In genomic region chr16:67562918-67563707, GRCh38 we compare ENCODE assay signal across 8 cellular contexts. TPM values are rescaled to one million over a fixed set of nuclear protein-coding genes. Genes with fewer than 3 reads are reported as not detected.
DNase-seq lines count a peak whose midpoint lies in the region; TF ChIP-seq lines count a peak whose summit lies in the region.

No MANE protein-coding gene starts in this region.

- no peaks in the 10 kb centered on the region for H3K9me3 Mint-ChIP-seq in H9
- no peaks in the 10 kb centered on the region for H3K9me3 Mint-ChIP-seq in activated CD4-positive, alpha-beta T cell treated with anti-CD3 and anti-CD28 coated beads, Interleukin-2, amount 10 ng/mL, durations not matched to agents 7 days and 5 days

- H3K4me3 ChIP-seq in MG63 (peak overlapping the region; percentile 82), lower leg skin (ENCODE audit: low read depth, poor library complexity, severe bottlenecking) (peak overlapping the region; percentile 64)

- peak overlapping the region; percentile 87 to 88 for H3K4me3 Mint-ChIP-seq in H9
- peak overlapping the region; percentile 85 for H3K4me3 Mint-ChIP-seq in activated CD4-positive, alpha-beta T cell treated with anti-CD3 and anti-CD28 coated beads, Interleukin-2, amount 10 ng/mL, durations not matched to agents 7 days and 5 days

- 0 out of 2 replicates have a peak, but pooled peaks cover 3% of the 10 kb centered on the region for H3K4me1 ChIP-seq in H9 (ENCODE audit: insufficient read depth, low read length)

- no peak overlapping the region for H2AFZ ChIP-seq in H9 (ENCODE audit: low read length)

- H3K23me2 ChIP-seq in H9 (ENCODE audit: insufficient read length, low read depth, low read length, poor library complexity, severe bottlenecking), result peaks cover 12% of the 10 kb centered on the region

- no peak overlapping the region for H2AK5ac ChIP-seq in H9 (ENCODE audit: insufficient read length, low read length)

- DNase-seq in H9, result peak; percentile 58
- peak; percentile 29 for DNase-seq in MG63
- peak; percentile 51 for DNase-seq in activated CD4-positive, alpha-beta T cell treated with anti-CD3 and anti-CD28 coated beads, Interleukin-2, amount 10 ng/mL, durations not matched to agents 7 days and 5 days
- DNase-seq in dermis blood vessel endothelial cell, result peak; percentile 74
- DNase-seq in lower leg skin (ENCODE audit: low spot score in 2 of 2), result peak in 1 of 2 donors; percentile 92
- DNase-seq in stimulated activated CD4-positive, alpha-beta T cell treated with anti-CD3 and anti-CD28 coated beads, TNF-alpha, amount 100 ng/mL, for 48 hours (ENCODE audit: low read depth in 3 of 3), result peak in 2 of 3 donors; percentile 28 to 29
- no peak for DNase-seq in NCI-H526 treated with DMSO at 0.1 percent for 48 hours (lab: John Stamatoyannopoulos, UW)

- no peak overlapping the region for H2BK5ac ChIP-seq in H9 (ENCODE audit: insufficient read length, low read length)

- no peak overlapping the region for H4K8ac ChIP-seq in H9 (replicated peaks; ENCODE audit: insufficient read length, low read depth, low read length)

- no peak overlapping the region for H3T11ph ChIP-seq in H9 (ENCODE audit: low read length)

- no CpG with 5 or more reads among the region's 96 CpGs for WGBS in H9 (ENCODE audit: extremely low coverage, insufficient read length, low lambda C conversion rate)
- 0% methylated on average over 40 to 70 of the region's 96 CpGs for WGBS in lower leg skin, 2 donors

- peaks cover 33% of the 10 kb centered on the region; the same call in 1 of the 2 replicates for H3K79me2 ChIP-seq in H9 (ENCODE audit: insufficient read depth, low read length)

- H2BK12ac ChIP-seq in H9 (ENCODE audit: insufficient read length, low read depth, low read length), result no peak overlapping the region

- no peaks in the 10 kb centered on the region for H3K27me3 Mint-ChIP-seq in H9 (ENCODE audit: low read depth)
- no peaks in the 10 kb centered on the region for H3K27me3 Mint-ChIP-seq in activated CD4-positive, alpha-beta T cell treated with anti-CD3 and anti-CD28 coated beads, Interleukin-2, amount 10 ng/mL, durations not matched to agents 7 days and 5 days

- no peak overlapping the region for H2BK120ac ChIP-seq in H9 (ENCODE audit: low read depth, low read length, poor library complexity, severe bottlenecking)

- H3K36me3 Mint-ChIP-seq in H9 (ENCODE audit: insufficient read depth in 1 of 3, low read depth in 3 of 3), result peaks cover 0 to 8% (median 4%) of the 10 kb centered on the region in 3 experiments; a peak in 3 of 7 replicates
- H3K36me3 Mint-ChIP-seq in activated CD4-positive, alpha-beta T cell treated with anti-CD3 and anti-CD28 coated beads, Interleukin-2, amount 10 ng/mL, durations not matched to agents 7 days and 5 days (ENCODE audit: low read depth), result peaks cover 22% of the 10 kb centered on the region

- H3K4me2 ChIP-seq in H9 (ENCODE audit: insufficient read depth, insufficient read length, low read length), result peak overlapping the region; percentile 94

- no peak overlapping the region for H3K23ac ChIP-seq in H9 (ENCODE audit: insufficient read length, low read depth, low read length)

- H4K5ac ChIP-seq in H9 (ENCODE audit: insufficient read length, low read depth, low read length), result peak overlapping the region; percentile 79

- H3K14ac ChIP-seq in H9 (ENCODE audit: insufficient read depth, low read length), result peak overlapping the region; percentile 93

- TF ChIP-seq CTCF in GM12873 (IDR thresholded peaks at IDR 0.05; ENCODE audit: insufficient read depth, low read depth, low read length, missing control alignments) (peak; percentile 22), H9 (conservative IDR thresholded peaks at IDR 0.05) (no peak; the same call in 2 of the 3 replicates), lower leg skin (IDR thresholded peaks at IDR 0.05) (no peak)

- H2BK15ac ChIP-seq in H9 (ENCODE audit: low read depth, low read length), result no peak overlapping the region; the same call in 1 of the 2 replicates

- H3K9me3 ChIP-seq in H9 (ENCODE audit: control insufficient read depth, low read depth, low read length), result no peaks in the 10 kb centered on the region
- H3K9me3 ChIP-seq in MG63, result no peaks in the 10 kb centered on the region

- CTCF ChIA-PET in activated CD4-positive, alpha-beta T cell treated with anti-CD3 and anti-CD28 coated beads, Interleukin-2, amount 10 ng/mL, durations not matched to agents 7 days and 5 days (lab: Charles Lee), result interaction anchor here (0.6 to 9.8 kb wide), 24 partner anchors 9 to 517 kb away, joined by 3 to 93 read pairs (median 4); partner anchors contain the start of genes ACD, ATP6V0D1, C16orf86 and CARMIL2

- H3K36me3 ChIP-seq in MG63, result no peaks in the 10 kb centered on the region

- no peak overlapping the region for H2BK20ac ChIP-seq in H9 (ENCODE audit: low read depth, low read length, poor library complexity, severe bottlenecking)

- peak overlapping the region; percentile 78 for H3K27ac ChIP-seq in H9 (ENCODE audit: insufficient read length, low read depth, low read length)

- POLR2A ChIA-PET in activated CD4-positive, alpha-beta T cell treated with anti-CD3 and anti-CD28 coated beads, Interleukin-2, amount 10 ng/mL, durations not matched to agents 7 days and 5 days (lab: Charles Lee), result interaction anchor here (1.5 kb wide), 1 partner anchor 104 kb away, joined by 3 read pairs; no protein-coding TSS in a partner anchor

- intact Hi-C loops in lower leg skin (cut with DNase I; ENCODE audit: low total_unique reads), result loop anchor here (1.0 kb wide), 1 partner anchor 25 kb away; no protein-coding TSS in a partner anchor

- H3K79me1 ChIP-seq in H9 (ENCODE audit: insufficient read depth, low read depth, low read length, poor library complexity, severe bottlenecking), result no peaks in the 10 kb centered on the region

- peaks cover 17 to 25% of the 10 kb centered on the region in 2 experiments for H3K4me1 Mint-ChIP-seq in H9
- H3K4me1 Mint-ChIP-seq in activated CD4-positive, alpha-beta T cell treated with anti-CD3 and anti-CD28 coated beads, Interleukin-2, amount 10 ng/mL, durations not matched to agents 7 days and 5 days, result peaks cover 47% of the 10 kb centered on the region

- TF ChIP-seq POLR2A in lower leg skin (IDR thresholded peaks at IDR 0.05), result no peak

- H3K9ac ChIP-seq in H9 (ENCODE audit: extremely low read depth, insufficient read length, low read length), result peak overlapping the region; percentile 95

- no peaks in the 10 kb centered on the region for H4K20me1 ChIP-seq in H9 (ENCODE audit: control insufficient read depth, insufficient read depth, insufficient read length)

- peak overlapping the region; percentile 71 for H4K91ac ChIP-seq in H9 (ENCODE audit: insufficient read length, low read depth, low read length)

- peak overlapping the region; percentile 29; the same call in 1 of the 2 replicates for H3K4ac ChIP-seq in H9 (ENCODE audit: low read depth, low read length)

- no peak overlapping the region for H3K56ac ChIP-seq in H9 (ENCODE audit: insufficient read length, low read depth, low read length)

- peak overlapping the region; percentile 93 to 98 (median 95) for H3K27ac Mint-ChIP-seq in H9
- peak overlapping the region; percentile 98 for H3K27ac Mint-ChIP-seq in activated CD4-positive, alpha-beta T cell treated with anti-CD3 and anti-CD28 coated beads, Interleukin-2, amount 10 ng/mL, durations not matched to agents 7 days and 5 days

- H3K27me3 ChIP-seq in H9 (ENCODE audit: insufficient read depth, low read length) (no peaks in the 10 kb centered on the region), MG63 (no peaks in the 10 kb centered on the region)

- H3K18ac ChIP-seq in H9 (ENCODE audit: insufficient read length, low read depth, low read length), result peak overlapping the region; percentile 95

RNA-seq across cellular contexts. Expression of gene CTCF, which starts 0.8 kb away (rescaled TPM):
- total RNA-seq in H9 (2021) (87.3 and 88.5 TPM in 2 replicates), dermis blood vessel endothelial cell (30.3 and 36.3 TPM in 2 replicates), lower leg skin (10 to 100 TPM; 41.0 to 49.9 (median 44.2) TPM)
- total RNA-seq in MG63 (2014; rRNA removed; shearing (Covaris generic); ENCODE audit: low replicate concordance), result 26.1 and 32.2 TPM in 2 replicates
- total RNA-seq in activated CD4-positive, alpha-beta T cell treated with anti-CD3 and anti-CD28 coated beads, Interleukin-2, amount 10 ng/mL, durations not matched to agents 7 days and 5 days, result 10 to 100 TPM; 87.1 to 98.5 TPM

RNA-seq across cellular contexts. Expression of gene RIPOR1, which starts 34.5 kb away (rescaled TPM):
- total RNA-seq in H9 (2021), result 10.0 and 14.3 TPM in 2 replicates
- 3.1 and 5.0 TPM in 2 replicates for total RNA-seq in MG63 (2014; rRNA removed; shearing (Covaris generic); ENCODE audit: low replicate concordance)
- total RNA-seq in activated CD4-positive, alpha-beta T cell treated with anti-CD3 and anti-CD28 coated beads, Interleukin-2, amount 10 ng/mL, durations not matched to agents 7 days and 5 days, result 10 to 100 TPM; 12.8 to 15.8 TPM
- 74.9 and 149 TPM in 2 replicates for total RNA-seq in dermis blood vessel endothelial cell
- total RNA-seq in lower leg skin, result 10 to 100 TPM; 19.3 to 28.6 (median 23.6) TPM
